In genomic region chr19:49890349-49891311, GRCh38 we compare ENCODE assay signal across 8 cellular contexts. TPM values are rescaled to one million over a fixed set of nuclear protein-coding genes. Genes with fewer than 3 reads are reported as not detected.
DNase-seq lines count a peak whose midpoint lies in the region; ATAC-seq and TF ChIP-seq lines count a peak whose summit lies in the region.

No MANE protein-coding gene starts in this region.

- H3K4me3 ChIP-seq in choroid plexus epithelial cell (ENCODE audit: low read depth, low read length) (peak overlapping the region; percentile 17), stomach (peak overlapping the region; percentile 31 to 48 (median 36))

- no peaks in the 10 kb centered on the region for H3K9me3 ChIP-seq in stomach

- peak; percentile 34 for DNase-seq in DMS153 (lab: John Stamatoyannopoulos, UW)
- no peak for DNase-seq in DMS153 treated with DMSO at 0.1 percent for 48 hours (lab: John Stamatoyannopoulos, UW; ENCODE audit: unreplicated experiment)
- peak; percentile 68 for DNase-seq in activated B cell treated with CpG ODN at 0.5 μM for 24 hours
- no peak for DNase-seq in choroid plexus epithelial cell (ENCODE audit: low read depth)
- peak; percentile 43 to 78 (median 56) for DNase-seq in naive thymus-derived CD8-positive, alpha-beta T cell
- DNase-seq in stomach: peak; percentile 57
- no peak for DNase-seq in AG08395 (ENCODE audit: low spot score)

- peaks cover 49% of the 10 kb centered on the region for H3K4me1 Mint-ChIP-seq in activated B cell treated with CpG ODN at 0.5 μM for 24 hours
- peaks cover 0 to 9% (median 1%) of the 10 kb centered on the region in 4 donors for H3K4me1 Mint-ChIP-seq in naive thymus-derived CD8-positive, alpha-beta T cell

- H3K36me3 Mint-ChIP-seq in activated B cell treated with CpG ODN at 0.5 μM for 24 hours (ENCODE audit: low read depth): peaks cover 11% of the 10 kb centered on the region
- peaks cover 0 to 8% (median 0%) of the 10 kb centered on the region in 3 donors for H3K36me3 Mint-ChIP-seq in naive thymus-derived CD8-positive, alpha-beta T cell

- no peak for TF ChIP-seq POLR2A in stomach (IDR thresholded peaks at IDR 0.05)

- H3K9me3 Mint-ChIP-seq in activated B cell treated with CpG ODN at 0.5 μM for 24 hours: no peaks in the 10 kb centered on the region
- H3K9me3 Mint-ChIP-seq in naive thymus-derived CD8-positive, alpha-beta T cell: no peaks in the 10 kb centered on the region

- no peak for TF ChIP-seq CTCF in activated B cell treated with CpG ODN at 0.5 μM for 24 hours (IDR thresholded peaks at IDR 0.05)
- no peak for TF ChIP-seq CTCF in choroid plexus epithelial cell (conservative IDR thresholded peaks at IDR 0.05; ENCODE audit: low read depth, low read length)
- peak in 1 of 7 experiments; percentile 16 for TF ChIP-seq CTCF in stomach (IDR thresholded peaks at IDR 0.05)

- TF ChIP-seq EP300 in stomach (IDR thresholded peaks at IDR 0.05): no peak

- H3K27me3 Mint-ChIP-seq in activated B cell treated with CpG ODN at 0.5 μM for 24 hours: no peaks in the 10 kb centered on the region
- H3K27me3 Mint-ChIP-seq in naive thymus-derived CD8-positive, alpha-beta T cell: no peaks in the 10 kb centered on the region

- peak overlapping the region; percentile 7 for H3K27ac Mint-ChIP-seq in activated B cell treated with CpG ODN at 0.5 μM for 24 hours
- peak overlapping the region in 4 of 10 donors; percentile 15 to 75 (median 64) for H3K27ac Mint-ChIP-seq in naive thymus-derived CD8-positive, alpha-beta T cell

- H3K4me1 ChIP-seq in stomach: peaks cover 6 to 27% (median 16%) of the 10 kb centered on the region in 4 donors

- POLR2A ChIA-PET in activated B cell treated with CpG ODN at 0.5 μM for 24 hours (lab: Charles Lee): interaction anchor here (0.6 to 11.5 kb wide), 15 partner anchors 9 to 1481 kb away, joined by 3 to 317 read pairs (median 6); partner anchors contain the start of genes AKT1S1, AP2A1, ATF5 and NUP62
- POLR2A ChIA-PET in naive thymus-derived CD8-positive, alpha-beta T cell (lab: Charles Lee): interaction anchor here (0.7 to 3.0 kb wide), 5 partner anchors 14 to 173 kb away, joined by 3 to 20 read pairs (median 5); partner anchors contain the start of genes AKT1S1, ATF5, FUZ and NUP62

- peaks cover 2 to 35% (median 33%) of the 10 kb centered on the region in 4 donors for H3K36me3 ChIP-seq in stomach

- peak overlapping the region; percentile 82 for H3K4me3 Mint-ChIP-seq in activated B cell treated with CpG ODN at 0.5 μM for 24 hours
- H3K4me3 Mint-ChIP-seq in naive thymus-derived CD8-positive, alpha-beta T cell: peak overlapping the region; percentile 72 to 84 (median 81)

- peak overlapping the region in 1 of 5 donors; percentile 15 for H3K27ac ChIP-seq in stomach

- 9 to 24% (median 12%) methylated on average over 28 to 69 of the region's 69 CpGs for WGBS in stomach, 5 donors

- intact Hi-C loops in activated B cell treated with CpG ODN at 0.5 μM for 24 hours (cut with micrococcal nuclease) (loop anchor here (1.0 to 10.0 kb wide), 7 partner anchors 13 to 556 kb away; partner anchors contain the start of genes AKT1S1, ATF5, CD37 and NUP62), stomach (cut with DNase I; ENCODE audit: low total_unique reads) (no loop called here)

- ATAC-seq in activated B cell treated with CpG ODN at 0.5 μM for 24 hours (ENCODE audit: low read depth) (peak; percentile 85), GM18867 (IDR thresholded peaks at IDR 0.05; ENCODE audit: unreplicated experiment) (no peak)
- ATAC-seq in naive thymus-derived CD8-positive, alpha-beta T cell: peak; percentile 86

- peaks cover 0 to 35% (median 16%) of the 10 kb centered on the region in 3 donors for H3K27me3 ChIP-seq in stomach

- CTCF ChIA-PET in activated B cell treated with CpG ODN at 0.5 μM for 24 hours (lab: Charles Lee): interaction anchor here (0.7 to 1.6 kb wide), 7 partner anchors 21 to 47 kb away, joined by 3 to 15 read pairs (median 3); partner anchors contain the start of genes ATF5, NUP62, PNKP and PTOV1

RNA-seq across cellular contexts. Expression of gene IL4I1, which starts 6.1 kb away (rescaled TPM):
- 24.0 and 25.5 TPM in 2 replicates for total RNA-seq in activated B cell treated with CpG ODN at 0.5 μM for 24 hours
- 1 to 10 TPM in 1 of 2 experiments, under 1 TPM in 1; 0.85 to 1.1 TPM for total RNA-seq in naive thymus-derived CD8-positive, alpha-beta T cell
- under 1 TPM; 0.24 to 0.26 (median 0.25) TPM for polyA plus RNA-seq in naive thymus-derived CD8-positive, alpha-beta T cell
- total RNA-seq in stomach: under 1 TPM in 3 of 5 donors, not detected in 2; 0.45 to 0.73 (median 0.58) TPM
- 1 to 10 TPM in 1 of 3 donors, under 1 TPM in 2; 0.56 to 1.1 (median 0.76) TPM for polyA plus RNA-seq in stomach

RNA-seq across cellular contexts. Expression of gene TBC1D17, which starts 13.1 kb away (rescaled TPM):
- total RNA-seq in activated B cell treated with CpG ODN at 0.5 μM for 24 hours (51.1 and 57.0 TPM in 2 replicates), stomach (10 to 100 TPM; 10.5 to 77.1 (median 42.4) TPM)
- total RNA-seq in naive thymus-derived CD8-positive, alpha-beta T cell: 10 to 100 TPM; 92.7 to 94.0 TPM
- 10 to 100 TPM in 2 of 3 donors, 1 to 10 TPM in 1; 8.1 to 17.7 (median 11.3) TPM for polyA plus RNA-seq in naive thymus-derived CD8-positive, alpha-beta T cell
- 10 to 100 TPM; 33.5 to 33.6 (median 33.6) TPM for polyA plus RNA-seq in stomach

RNA-seq across cellular contexts. Expression of gene AKT1S1, which starts 13.5 kb away (rescaled TPM):
- 21.3 and 28.7 TPM in 2 replicates for total RNA-seq in activated B cell treated with CpG ODN at 0.5 μM for 24 hours
- total RNA-seq in naive thymus-derived CD8-positive, alpha-beta T cell: 10 to 100 TPM; 28.4 to 30.4 TPM
- 1 to 10 TPM; 2.6 to 4.5 (median 3.9) TPM for polyA plus RNA-seq in naive thymus-derived CD8-positive, alpha-beta T cell
- 10 to 100 TPM in 4 of 5 donors, 1 to 10 TPM in 1; 3.5 to 63.7 (median 10.7) TPM for total RNA-seq in stomach
- polyA plus RNA-seq in stomach: 10 to 100 TPM; 35.5 to 41.0 (median 38.3) TPM

RNA-seq across cellular contexts. Expression of gene PNKP, which starts 23.3 kb away (rescaled TPM):
- total RNA-seq in activated B cell treated with CpG ODN at 0.5 μM for 24 hours: 174 and 205 TPM in 2 replicates
- total RNA-seq in naive thymus-derived CD8-positive, alpha-beta T cell: 100 to 1,000 TPM; 170 to 176 TPM
- 10 to 100 TPM; 21.1 to 24.3 (median 21.4) TPM for polyA plus RNA-seq in naive thymus-derived CD8-positive, alpha-beta T cell
- 100 to 1,000 TPM in 3 of 5 donors, 10 to 100 TPM in 2; 30.3 to 208 (median 115) TPM for total RNA-seq in stomach
- 10 to 100 TPM; 38.9 to 69.7 (median 39.7) TPM for polyA plus RNA-seq in stomach

RNA-seq across cellular contexts. Expression of gene ATF5, which starts 38.4 kb away (rescaled TPM):
- 198 and 199 TPM in 2 replicates for total RNA-seq in activated B cell treated with CpG ODN at 0.5 μM for 24 hours
- 1 to 10 TPM; 8.4 to 9.2 TPM for total RNA-seq in naive thymus-derived CD8-positive, alpha-beta T cell
- under 1 TPM; 0.71 to 0.97 (median 0.84) TPM for polyA plus RNA-seq in naive thymus-derived CD8-positive, alpha-beta T cell
- 10 to 100 TPM in 1 of 5 donors, 1 to 10 TPM in 4; 2.2 to 13.9 (median 5.1) TPM for total RNA-seq in stomach
- 10 to 100 TPM; 20.0 to 40.3 (median 20.5) TPM for polyA plus RNA-seq in stomach

Comparison
In these comparisons a context has a peak if more than half of its experiments do, and no peak if none do; other contexts are left out.
1. DNase-seq: peak in DMS153 (single experiment), activated B cell treated with CpG ODN at 0.5 μM for 24 hours (single experiment), naive thymus-derived CD8-positive, alpha-beta T cell (10 of 10) and stomach (single experiment); none in DMS153 treated with DMSO at 0.1 percent for 48 hours (single experiment), choroid plexus epithelial cell (single experiment) and AG08395 (single experiment).
2. RNA of gene IL4I1, which starts 6.1 kb away (total RNA-seq): 24.0 to 25.5 TPM in activated B cell treated with CpG ODN at 0.5 μM for 24 hours; 0.85 to 1.1 TPM in naive thymus-derived CD8-positive, alpha-beta T cell and 0.45 to 0.73 TPM in stomach; every median in the first group is over 10 times any median in the second.